ENCODE assay signal across 4 cellular contexts in the genomic region with DNA sequence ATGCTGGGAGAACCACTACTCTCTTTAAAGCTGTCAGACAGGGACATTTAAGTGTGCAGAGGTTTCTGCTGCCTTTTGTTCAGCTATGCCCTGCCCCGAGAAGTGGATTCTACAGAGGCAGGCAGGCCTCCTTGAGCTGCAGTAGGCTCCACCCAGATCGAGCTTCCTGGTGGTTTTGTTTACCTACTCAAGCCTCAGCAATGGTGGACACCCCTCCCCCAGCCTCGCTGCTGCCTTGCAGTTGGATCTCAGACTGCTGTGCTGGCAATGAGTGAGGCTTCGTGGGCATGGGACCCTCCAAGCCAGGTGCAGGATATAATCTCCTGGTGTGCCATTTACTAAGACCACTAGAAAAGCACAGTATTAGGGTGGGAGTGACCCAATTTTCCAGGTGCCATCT. TPM values are rescaled to one million over a fixed set of nuclear protein-coding genes. Genes with fewer than 3 reads are reported as not detected.
"Had no signal": no experiment of that assay in that cellular context is flagged by ENCODE, and none has a peak within 500 bp of the region (broad histone marks: within the 10 kb centered on the region; RNA-seq: fewer than 3 reads in every experiment).

No MANE protein-coding gene starts in this region.

RNA-seq across cellular contexts. Expression of a gene that starts 5.2 kb away (rescaled TPM):
- total RNA-seq: HT-29, HT1080, IMR-90 had no signal
- polyA plus RNA-seq: IgD-negative memory B cell had no signal
